In the genomic region with DNA sequence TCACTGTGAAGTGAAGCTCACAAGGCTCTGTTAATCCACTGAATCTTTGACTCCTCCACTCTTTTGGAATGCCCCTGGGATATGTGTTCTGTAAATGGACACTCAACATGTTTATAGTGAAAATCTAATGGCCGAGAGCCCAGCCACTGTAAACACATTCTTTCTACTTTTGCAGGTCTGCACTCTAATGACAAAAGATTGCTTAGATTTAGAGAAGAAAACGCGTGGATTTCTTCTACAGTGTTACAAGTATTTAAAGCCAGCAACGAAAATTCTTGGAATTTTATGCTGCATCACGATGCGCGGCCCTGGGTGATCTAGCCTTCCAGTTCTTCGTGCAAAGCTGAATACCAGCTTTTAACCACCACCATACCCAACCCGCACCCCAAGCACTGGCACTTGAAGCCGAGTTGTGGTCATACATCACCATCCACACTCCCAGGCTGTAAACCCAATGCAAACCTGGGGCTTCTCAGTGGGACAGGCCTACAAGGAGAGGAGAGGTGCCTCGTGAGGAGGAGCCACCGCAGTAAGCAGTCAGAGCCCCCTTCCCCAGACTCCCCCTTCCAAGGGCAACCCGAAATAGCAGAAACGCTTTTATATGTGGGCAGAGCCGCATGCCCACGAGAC, we compare ENCODE assay signal across 8 cellular contexts. TPM values are rescaled to one million over a fixed set of nuclear protein-coding genes. Genes with fewer than 3 reads are reported as not detected.
DNase-seq lines count a peak whose midpoint lies in the region; ATAC-seq and TF ChIP-seq lines count a peak whose summit lies in the region.

No MANE protein-coding gene starts in this region.

- peak overlapping the region; percentile 91 for H3K9ac ChIP-seq in neural cell (ENCODE audit: low read length)

- H2AFZ ChIP-seq in neural cell (ENCODE audit: low read depth, low read length): peak overlapping the region; percentile 94

- no peaks in the 10 kb centered on the region for H3K9me3 ChIP-seq in CD4-positive, CD25-positive, alpha-beta regulatory T cell (ENCODE audit: control insufficient read depth in 2 of 2, low read length in 2 of 2)
- H3K9me3 ChIP-seq in neural cell (ENCODE audit: low read length): no peaks in the 10 kb centered on the region

- no peak for TF ChIP-seq EP300 in neural cell (conservative IDR thresholded peaks at IDR 0.05; ENCODE audit: poor library complexity, severe bottlenecking)

- H3K4me1 Mint-ChIP-seq in CD4-positive, CD25-positive, alpha-beta regulatory T cell: peaks cover 0 to 12% (median 2%) of the 10 kb centered on the region in 4 donors

- peak overlapping the region; percentile 100 for H3K27ac ChIP-seq in CD4-positive, CD25-positive, alpha-beta regulatory T cell (ENCODE audit: insufficient read depth, low read length, poor library complexity, severe bottlenecking)
- peak overlapping the region; percentile 76 to 100 (median 99) for H3K27ac ChIP-seq in dorsolateral prefrontal cortex
- peak overlapping the region; percentile 74 for H3K27ac ChIP-seq in neural cell (ENCODE audit: low read length)

- no peak for TF ChIP-seq RAD21 in neural cell (conservative IDR thresholded peaks at IDR 0.05)

- H3F3A ChIP-seq in neural cell (ENCODE audit: insufficient read depth, low read length, poor library complexity, severe bottlenecking): no peaks in the 10 kb centered on the region

- H3K27ac Mint-ChIP-seq in CD4-positive, CD25-positive, alpha-beta regulatory T cell: peak overlapping the region; percentile 38 to 100 (median 85)

- no peaks in the 10 kb centered on the region for H3K9me2 ChIP-seq in neural cell (ENCODE audit: insufficient read depth, low read length)

- H4K20me1 ChIP-seq in neural cell (ENCODE audit: insufficient read depth): peaks cover 4% of the 10 kb centered on the region

- H3K4me1 ChIP-seq in CD4-positive, CD25-positive, alpha-beta regulatory T cell (ENCODE audit: control insufficient read depth, insufficient read depth, low read length, poor library complexity, severe bottlenecking): peaks cover 11% of the 10 kb centered on the region

- no peaks in the 10 kb centered on the region for H3K36me3 ChIP-seq in CD4-positive, CD25-positive, alpha-beta regulatory T cell (ENCODE audit: control insufficient read depth, insufficient read depth, low read length)
- no peaks in the 10 kb centered on the region for H3K36me3 ChIP-seq in neural cell (ENCODE audit: insufficient read depth, low read length)

- H3K4me2 ChIP-seq in neural cell (ENCODE audit: low read length): peak overlapping the region; percentile 90

- intact Hi-C loops in dorsolateral prefrontal cortex (cut with DNase I): loop anchor here (2.0 to 10.0 kb wide), 3 partner anchors 226 to 448 kb away; no protein-coding TSS in a partner anchor
- intact Hi-C loops in posterior vena cava (cut with DNase I): loop anchor here in 1 of 2 donors (5.0 kb wide), 1 partner anchor 280 kb away; no protein-coding TSS in a partner anchor

- no peak for ATAC-seq in CD4-positive, CD25-positive, alpha-beta regulatory T cell (ENCODE audit: low read depth in 2 of 2)
- ATAC-seq in GM19395 (IDR thresholded peaks at IDR 0.05; ENCODE audit: unreplicated experiment) (no peak), GM19467 (IDR thresholded peaks at IDR 0.05; ENCODE audit: unreplicated experiment) (no peak)

- no peak for DNase-seq in CD4-positive, CD25-positive, alpha-beta regulatory T cell
- peak; percentile 61 for DNase-seq in M059J (ENCODE audit: low read depth)
- peak in 4 of 10 donors; percentile 6 to 34 (median 28) for DNase-seq in dorsolateral prefrontal cortex
- DNase-seq in posterior vena cava (ENCODE audit: low spot score): no peak
- no peak for DNase-seq in central memory CD4-positive, alpha-beta T cell

- H3K36me3 Mint-ChIP-seq in CD4-positive, CD25-positive, alpha-beta regulatory T cell: no peaks in the 10 kb centered on the region

- H3K4me3 Mint-ChIP-seq in CD4-positive, CD25-positive, alpha-beta regulatory T cell: peak overlapping the region; percentile 97 to 100 (median 98)

- H3K9me3 Mint-ChIP-seq in CD4-positive, CD25-positive, alpha-beta regulatory T cell: peaks cover 0 to 2% (median 0%) of the 10 kb centered on the region in 7 donors

- peak overlapping the region; percentile 64 for H3K4me3 ChIP-seq in CD4-positive, CD25-positive, alpha-beta regulatory T cell (ENCODE audit: low read depth, low read length)
- H3K4me3 ChIP-seq in dorsolateral prefrontal cortex (peak overlapping the region; percentile 42 to 99 (median 94)), neural cell (ENCODE audit: low read length) (peak overlapping the region; percentile 99)

- peaks cover 2% of the 10 kb centered on the region for H3K79me2 ChIP-seq in neural cell (replicated peaks; ENCODE audit: insufficient read depth, low read length)

- H3K27me3 ChIP-seq in CD4-positive, CD25-positive, alpha-beta regulatory T cell (ENCODE audit: control insufficient read depth, insufficient read depth, low read length): no peaks in the 10 kb centered on the region
- no peaks in the 10 kb centered on the region for H3K27me3 ChIP-seq in dorsolateral prefrontal cortex
- H3K27me3 ChIP-seq in neural cell (ENCODE audit: insufficient read depth, low read depth, low read length): no peaks in the 10 kb centered on the region

- no peak for TF ChIP-seq CTCF in dorsolateral prefrontal cortex (IDR thresholded peaks at IDR 0.05 in 54 of 56, conservative IDR thresholded peaks at IDR 0.05 in 2 of 56; ENCODE audit: low read depth in 1 of 56, partially characterized antibody in 56 of 56)
- TF ChIP-seq CTCF in neural cell (IDR thresholded peaks at IDR 0.05; ENCODE audit: poor library complexity, severe bottlenecking): no peak

- H3K27me3 Mint-ChIP-seq in CD4-positive, CD25-positive, alpha-beta regulatory T cell: no peaks in the 10 kb centered on the region

TF ChIP-seq in neural cell, 6 proteins besides CTCF, POLR2A, EP300 and RAD21:
- TF ChIP-seq, protein P1, sequence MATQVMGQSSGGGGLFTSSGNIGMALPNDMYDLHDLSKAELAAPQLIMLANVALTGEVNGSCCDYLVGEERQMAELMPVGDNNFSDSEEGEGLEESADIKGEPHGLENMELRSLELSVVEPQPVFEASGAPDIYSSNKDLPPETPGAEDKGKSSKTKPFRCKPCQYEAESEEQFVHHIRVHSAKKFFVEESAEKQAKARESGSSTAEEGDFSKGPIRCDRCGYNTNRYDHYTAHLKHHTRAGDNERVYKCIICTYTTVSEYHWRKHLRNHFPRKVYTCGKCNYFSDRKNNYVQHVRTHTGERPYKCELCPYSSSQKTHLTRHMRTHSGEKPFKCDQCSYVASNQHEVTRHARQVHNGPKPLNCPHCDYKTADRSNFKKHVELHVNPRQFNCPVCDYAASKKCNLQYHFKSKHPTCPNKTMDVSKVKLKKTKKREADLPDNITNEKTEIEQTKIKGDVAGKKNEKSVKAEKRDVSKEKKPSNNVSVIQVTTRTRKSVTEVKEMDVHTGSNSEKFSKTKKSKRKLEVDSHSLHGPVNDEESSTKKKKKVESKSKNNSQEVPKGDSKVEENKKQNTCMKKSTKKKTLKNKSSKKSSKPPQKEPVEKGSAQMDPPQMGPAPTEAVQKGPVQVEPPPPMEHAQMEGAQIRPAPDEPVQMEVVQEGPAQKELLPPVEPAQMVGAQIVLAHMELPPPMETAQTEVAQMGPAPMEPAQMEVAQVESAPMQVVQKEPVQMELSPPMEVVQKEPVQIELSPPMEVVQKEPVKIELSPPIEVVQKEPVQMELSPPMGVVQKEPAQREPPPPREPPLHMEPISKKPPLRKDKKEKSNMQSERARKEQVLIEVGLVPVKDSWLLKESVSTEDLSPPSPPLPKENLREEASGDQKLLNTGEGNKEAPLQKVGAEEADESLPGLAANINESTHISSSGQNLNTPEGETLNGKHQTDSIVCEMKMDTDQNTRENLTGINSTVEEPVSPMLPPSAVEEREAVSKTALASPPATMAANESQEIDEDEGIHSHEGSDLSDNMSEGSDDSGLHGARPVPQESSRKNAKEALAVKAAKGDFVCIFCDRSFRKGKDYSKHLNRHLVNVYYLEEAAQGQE (IDR thresholded peaks at IDR 0.05; ENCODE audit: borderline replicate concordance): no peak

RNA-seq across cellular contexts. Expression of a gene that starts 3.7 kb away (rescaled TPM):
- 24.2 TPM for total RNA-seq in CD4-positive, CD25-positive, alpha-beta regulatory T cell
- 10 to 100 TPM; 16.9 to 23.3 (median 20.2) TPM for polyA plus RNA-seq in CD4-positive, CD25-positive, alpha-beta regulatory T cell
- total RNA-seq in M059J (2014; rRNA removed; shearing (Covaris generic)): 22.9 and 34.1 TPM in 2 replicates
- total RNA-seq in dorsolateral prefrontal cortex (100 to 1,000 TPM in 4 of 120 experiments, 10 to 100 TPM in 116; 60.9 to 108 (median 81.7) TPM), posterior vena cava (10 to 100 TPM; 53.8 to 57.7 TPM)
- 21.3 and 22.6 TPM in 2 replicates for polyA plus RNA-seq in neural cell
- 58.9 TPM in 2 replicates for polyA minus RNA-seq in neural cell
